In genomic region chr1:36352141-36352909, GRCh38 we compare ENCODE assay signal across 11 cellular contexts. TPM values are rescaled to one million over a fixed set of nuclear protein-coding genes. Genes with fewer than 3 reads are reported as not detected.
DNase-seq lines count a peak whose midpoint lies in the region; ATAC-seq and TF ChIP-seq lines count a peak whose summit lies in the region.
"Had no signal": no experiment of that assay in that cellular context is flagged by ENCODE, and none has a peak within 500 bp of the region (broad histone marks: within the 10 kb centered on the region; RNA-seq: fewer than 3 reads in every experiment).

No MANE protein-coding gene starts in this region.

- peak overlapping the region; percentile 80 for H3K4me2 ChIP-seq in SK-N-SH

- no peaks in the 10 kb centered on the region for H3K27me3 ChIP-seq in SK-N-SH (ENCODE audit: insufficient read depth)
- no peaks in the 10 kb centered on the region for H3K27me3 ChIP-seq in esophagus muscularis mucosa
- H3K27me3 ChIP-seq: left lung had no signal

- H3K4me1 ChIP-seq in SK-N-SH (ENCODE audit: control insufficient read depth in 1 of 2, insufficient read depth in 2 of 2, low read depth in 1 of 2, low read length in 1 of 2) (peaks cover 32 to 50% of the 10 kb centered on the region in 2 experiments), esophagus muscularis mucosa (peaks cover 28 to 46% (median 42%) of the 10 kb centered on the region in 4 donors)

- no peak for TF ChIP-seq RAD21 in SK-N-SH (IDR thresholded peaks at IDR 0.05; ENCODE audit: low read length)

- POLR2A ChIA-PET in SK-N-SH (lab: Yijun Ruan, JAX), result interaction anchor here (0.8 to 2.0 kb wide), 4 partner anchors 8 to 34 kb away, joined by 3 to 10 read pairs (median 4); no protein-coding TSS in a partner anchor

- TF ChIP-seq CTCF in SK-N-SH (IDR thresholded peaks at IDR 0.05), result peak; percentile 38
- no peak for TF ChIP-seq CTCF in esophagus muscularis mucosa (IDR thresholded peaks at IDR 0.05)

- CTCF ChIA-PET in SK-N-SH (lab: Yijun Ruan, JAX), result interaction anchor here (0.5 to 7.4 kb wide), 7 partner anchors 9 to 495 kb away, joined by 3 to 86 read pairs (median 5); no protein-coding TSS in a partner anchor

- H3K9me3 ChIP-seq in SK-N-SH (no peaks in the 10 kb centered on the region), esophagus muscularis mucosa (no peaks in the 10 kb centered on the region)
- H3K9me3 ChIP-seq: left lung had no signal

- peak overlapping the region; percentile 86 for H3K9ac ChIP-seq in SK-N-SH

- peak overlapping the region in 1 of 2 experiments; percentile 22; a peak in 1 of 4 replicates for H3K4me3 ChIP-seq in SK-N-SH (ENCODE audit: low read depth in 2 of 2, low read length in 1 of 2)
- no peak overlapping the region for H3K4me3 ChIP-seq in esophagus muscularis mucosa
- H3K4me3 ChIP-seq: left lung had no signal

- no peaks in the 10 kb centered on the region for H4K20me1 ChIP-seq in SK-N-SH (ENCODE audit: insufficient read depth)

- no peak for ATAC-seq in HG03039 (IDR thresholded peaks at IDR 0.05; ENCODE audit: unreplicated experiment)

- TF ChIP-seq EP300 in SK-N-SH (IDR thresholded peaks at IDR 0.05; ENCODE audit: borderline replicate concordance in 1 of 2, low read depth in 1 of 2, low read length in 1 of 2) (peak in 1 of 2 experiments; percentile 83; a peak in 1 of 4 replicates), esophagus muscularis mucosa (IDR thresholded peaks at IDR 0.05) (no peak)

- peaks cover 47% of the 10 kb centered on the region for H3F3A ChIP-seq in SK-N-SH (replicated peaks; ENCODE audit: insufficient read depth)

- peaks cover 34 to 45% of the 10 kb centered on the region in 2 experiments for H3K36me3 ChIP-seq in SK-N-SH (replicated peaks in 1 of 2; ENCODE audit: control insufficient read depth in 1 of 2, insufficient read depth in 2 of 2, low read length in 1 of 2)
- H3K36me3 ChIP-seq in esophagus muscularis mucosa, result peaks cover 33 to 87% (median 81%) of the 10 kb centered on the region in 4 donors

- no peak for TF ChIP-seq POLR2A in esophagus muscularis mucosa (IDR thresholded peaks at IDR 0.05; ENCODE audit: low read depth)

- WGBS in SK-N-SH (ENCODE audit: low lambda C conversion rate), result 51% methylated on average over 9 of the region's 13 CpGs
- WGBS in esophagus muscularis mucosa, result 78% methylated on average over 13 of the region's 13 CpGs

- DNase-seq in Daoy (ENCODE audit: low read depth) (peak; percentile 85), SK-N-SH (no peak), esophagus muscularis mucosa (ENCODE audit: extremely low spot score) (no peak), pulmonary artery endothelial cell (ENCODE audit: low read depth, low spot score) (peak; percentile 57), cerebellum (ENCODE audit: low spot score) (no peak), NCI-H2029 treated with DMSO at 0.1 percent for 48 hours (lab: John Stamatoyannopoulos, UW) (no peak), dedifferentiated amniotic fluid mesenchymal stem cell (ENCODE audit: extremely low spot score) (no peak)
- DNase-seq: effector memory CD4-positive, alpha-beta T cell; left lung; NCI-H1092 had no signal

- H3K27ac ChIP-seq in SK-N-SH (ENCODE audit: low read depth in 2 of 2, low read length in 1 of 2) (peak overlapping the region; percentile 96 to 100), esophagus muscularis mucosa (replicated peaks in 1 of 4) (peak overlapping the region; percentile 66 to 78 (median 68))

- H3K9me2 ChIP-seq in SK-N-SH, result no peaks in the 10 kb centered on the region

- no peak overlapping the region for H2AFZ ChIP-seq in SK-N-SH (ENCODE audit: low read depth)

- peaks cover 15% of the 10 kb centered on the region for H3K79me2 ChIP-seq in SK-N-SH (ENCODE audit: insufficient read depth)

- intact Hi-C loops in esophagus muscularis mucosa (cut with DNase I), result no loop called here

TF ChIP-seq in SK-N-SH, 30 proteins besides CTCF, POLR2A, EP300 and RAD21 (continues in another document):
- peak; percentile 77 for TF ChIP-seq TCF12 (IDR thresholded peaks at IDR 0.05)
- TF ChIP-seq MEF2A (IDR thresholded peaks at IDR 0.05; ENCODE audit: borderline replicate concordance, low read depth), result no peak
- peak; percentile 77 for TF ChIP-seq TEAD4 (IDR thresholded peaks at IDR 0.05; ENCODE audit: borderline replicate concordance, insufficient read depth)
- no peak for TF ChIP-seq CHD2 (IDR thresholded peaks at IDR 0.05; ENCODE audit: low read length, partially characterized antibody)
- no peak for TF ChIP-seq ELF1 (IDR thresholded peaks at IDR 0.05)
- no peak for TF ChIP-seq MXI1 (IDR thresholded peaks at IDR 0.05; ENCODE audit: low read depth, low read length)
- TF ChIP-seq, protein P1, sequence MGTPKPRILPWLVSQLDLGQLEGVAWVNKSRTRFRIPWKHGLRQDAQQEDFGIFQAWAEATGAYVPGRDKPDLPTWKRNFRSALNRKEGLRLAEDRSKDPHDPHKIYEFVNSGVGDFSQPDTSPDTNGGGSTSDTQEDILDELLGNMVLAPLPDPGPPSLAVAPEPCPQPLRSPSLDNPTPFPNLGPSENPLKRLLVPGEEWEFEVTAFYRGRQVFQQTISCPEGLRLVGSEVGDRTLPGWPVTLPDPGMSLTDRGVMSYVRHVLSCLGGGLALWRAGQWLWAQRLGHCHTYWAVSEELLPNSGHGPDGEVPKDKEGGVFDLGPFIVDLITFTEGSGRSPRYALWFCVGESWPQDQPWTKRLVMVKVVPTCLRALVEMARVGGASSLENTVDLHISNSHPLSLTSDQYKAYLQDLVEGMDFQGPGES (IDR thresholded peaks at IDR 0.05; ENCODE audit: low read depth, low read length), result no peak
- TF ChIP-seq FOXJ3 (CRISPR knock-in tag; IDR thresholded peaks at IDR 0.05), result no peak
- no peak for TF ChIP-seq SIN3A (IDR thresholded peaks at IDR 0.05; ENCODE audit: borderline replicate concordance, low read depth, low read length)
- no peak for TF ChIP-seq FOXM1 (IDR thresholded peaks at IDR 0.05; ENCODE audit: low read depth)
- no peak for TF ChIP-seq GABPA (IDR thresholded peaks at IDR 0.05; ENCODE audit: low read depth)
- TF ChIP-seq FOSL2 (IDR thresholded peaks at IDR 0.05; ENCODE audit: borderline replicate concordance, low read depth), result peak; percentile 21; the same call in 1 of the 2 replicates
- TF ChIP-seq RCOR1 (IDR thresholded peaks at IDR 0.05; ENCODE audit: low read length), result no peak
- TF ChIP-seq PBX3 (IDR thresholded peaks at IDR 0.05), result peak; percentile 60; the same call in 1 of the 2 replicates
- TF ChIP-seq, protein P2, sequence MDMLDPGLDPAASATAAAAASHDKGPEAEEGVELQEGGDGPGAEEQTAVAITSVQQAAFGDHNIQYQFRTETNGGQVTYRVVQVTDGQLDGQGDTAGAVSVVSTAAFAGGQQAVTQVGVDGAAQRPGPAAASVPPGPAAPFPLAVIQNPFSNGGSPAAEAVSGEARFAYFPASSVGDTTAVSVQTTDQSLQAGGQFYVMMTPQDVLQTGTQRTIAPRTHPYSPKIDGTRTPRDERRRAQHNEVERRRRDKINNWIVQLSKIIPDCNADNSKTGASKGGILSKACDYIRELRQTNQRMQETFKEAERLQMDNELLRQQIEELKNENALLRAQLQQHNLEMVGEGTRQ (IDR thresholded peaks at IDR 0.05; ENCODE audit: borderline replicate concordance, low read depth, low read length), result no peak
- peak; percentile 25 for TF ChIP-seq MAX (IDR thresholded peaks at IDR 0.05; ENCODE audit: low read depth)

RNA-seq across cellular contexts. Expression of gene EVA1B, which starts 28.9 kb away (rescaled TPM):
- 28.1 and 44.1 TPM in 2 replicates for total RNA-seq in Daoy (2014; rRNA removed; shearing (Covaris generic))
- polyA plus RNA-seq in SK-N-SH (2012; rRNA removed), result 34.1 and 38.9 TPM in 2 replicates
- 18.8 and 34.7 TPM in 2 replicates for polyA plus RNA-seq in SK-N-SH (2012; cell fraction: cytosol; rRNA removed)
- 15.4 and 32.2 TPM in 2 replicates for polyA plus RNA-seq in SK-N-SH (2012; cell fraction: nucleus; rRNA removed)
- 100 to 1,000 TPM in 2 of 4 donors, 10 to 100 TPM in 2; 45.1 to 129 (median 79.5) TPM for total RNA-seq in esophagus muscularis mucosa
- total RNA-seq in pulmonary artery endothelial cell, result 108 and 133 TPM in 2 replicates
- total RNA-seq in cerebellum, result 5.1 TPM

RNA-seq across cellular contexts. Expression of gene STK40, which starts 33.4 kb away (rescaled TPM):
- total RNA-seq in Daoy (2014; rRNA removed; shearing (Covaris generic)), result 18.2 and 31.1 TPM in 2 replicates
- 39.0 and 43.3 TPM in 2 replicates for polyA plus RNA-seq in SK-N-SH (2012; rRNA removed)
- polyA plus RNA-seq in SK-N-SH (2012; cell fraction: cytosol; rRNA removed), result 26.2 and 35.3 TPM in 2 replicates
- polyA plus RNA-seq in SK-N-SH (2012; cell fraction: nucleus; rRNA removed), result 56.9 and 65.1 TPM in 2 replicates
- total RNA-seq in esophagus muscularis mucosa (100 to 1,000 TPM in 1 of 4 donors, 10 to 100 TPM in 3; 67.7 to 103 (median 80.2) TPM), pulmonary artery endothelial cell (13.3 and 19.2 TPM in 2 replicates), cerebellum (12.2 TPM)

RNA-seq across cellular contexts. Expression of gene LSM10, which starts 45.4 kb away (rescaled TPM):
- total RNA-seq in Daoy (2014; rRNA removed; shearing (Covaris generic)), result 5.1 and 10.3 TPM in 2 replicates
- 87.5 and 96.8 TPM in 2 replicates for polyA plus RNA-seq in SK-N-SH (2012; rRNA removed)
- 64.7 and 79.1 TPM in 2 replicates for polyA plus RNA-seq in SK-N-SH (2012; cell fraction: cytosol; rRNA removed)
- polyA plus RNA-seq in SK-N-SH (2012; cell fraction: nucleus; rRNA removed), result 40.1 and 40.2 TPM in 2 replicates
- total RNA-seq in esophagus muscularis mucosa, result 10 to 100 TPM; 42.2 to 64.5 (median 59.5) TPM
- total RNA-seq in pulmonary artery endothelial cell, result 12.3 and 13.6 TPM in 2 replicates
- total RNA-seq in cerebellum, result 3.5 TPM

RNA-seq across cellular contexts. Expression of gene SH3D21, which starts 46.2 kb away (rescaled TPM):
- 0.89 and 1.1 TPM in 2 replicates for total RNA-seq in Daoy (2014; rRNA removed; shearing (Covaris generic))
- 1.6 and 1.8 TPM in 2 replicates for polyA plus RNA-seq in SK-N-SH (2012; rRNA removed)
- 0.18 and 0.41 TPM in 2 replicates for polyA plus RNA-seq in SK-N-SH (2012; cell fraction: cytosol; rRNA removed)
- 11.4 and 16.6 TPM in 2 replicates for polyA plus RNA-seq in SK-N-SH (2012; cell fraction: nucleus; rRNA removed)
- 1 to 10 TPM in 2 of 4 donors, under 1 TPM in 2; 0.26 to 2.0 (median 1.1) TPM for total RNA-seq in esophagus muscularis mucosa
- total RNA-seq in pulmonary artery endothelial cell, result 1.1 TPM in 2 replicates
- total RNA-seq in cerebellum, result 5.4 TPM

Comparison
In these comparisons a context has a peak if more than half of its experiments do, and no peak if none do; other contexts are left out.
1. DNase-seq: peak in Daoy (single experiment) and pulmonary artery endothelial cell (single experiment); none in SK-N-SH (single experiment), esophagus muscularis mucosa (single experiment), cerebellum (single experiment), NCI-H2029 treated with DMSO at 0.1 percent for 48 hours (single experiment) and dedifferentiated amniotic fluid mesenchymal stem cell (single experiment).